Comparison of ENCODE assay signal across 20 cellular contexts in genomic region chr22:47056361-47056760, GRCh38.
"Had no signal": no experiment of that assay in that cellular context is flagged by ENCODE, and none has a peak within 500 bp of the region (broad histone marks: within the 10 kb centered on the region; RNA-seq: fewer than 3 reads in every experiment).

No MANE protein-coding gene starts in this region.

- H3K4me1 ChIP-seq: breast epithelium, esophagus muscularis mucosa, gastroesophageal sphincter, heart left ventricle, left ventricle myocardium inferior, right atrium auricular region had no signal

- H3K4me3 ChIP-seq: breast epithelium, esophagus muscularis mucosa, gastroesophageal sphincter, heart left ventricle, left ventricle myocardium inferior, right atrium auricular region, skin epidermis, thyroid gland had no signal

- H3K9me3 Mint-ChIP-seq: activated naive CD4-positive, alpha-beta T cell treated with anti-CD3 and anti-CD28 coated beads for 36 hours; activated T-cell treated with anti-CD3 and anti-CD28 coated beads, Interleukin-2, amount 50 U/mL, for 4 hours; naive thymus-derived CD8-positive, alpha-beta T cell had no signal

- ATAC-seq: activated T-cell treated with anti-CD3 and anti-CD28 coated beads, Interleukin-2, amount 50 U/mL, for 4 hours; gastroesophageal sphincter; heart left ventricle; naive thymus-derived CD8-positive, alpha-beta T cell had no signal

- H3K27me3 Mint-ChIP-seq: naive thymus-derived CD8-positive, alpha-beta T cell; progenitor cell of endocrine pancreas had no signal

- H3K36me3 ChIP-seq: breast epithelium, thyroid gland had no signal

- H3K4me3 Mint-ChIP-seq: activated naive CD4-positive, alpha-beta T cell treated with anti-CD3 and anti-CD28 coated beads for 36 hours; activated T-cell treated with anti-CD3 and anti-CD28 coated beads, Interleukin-2, amount 50 U/mL, for 4 hours; naive thymus-derived CD8-positive, alpha-beta T cell had no signal

- DNase-seq: activated CD4-positive, alpha-beta T cell treated with anti-CD3 and anti-CD28 coated beads, Interleukin-2, amount 50 U/mL, for 1 hour; activated naive CD4-positive, alpha-beta T cell treated with anti-CD3 and anti-CD28 coated beads for 36 hours; activated T-cell treated with anti-CD3 and anti-CD28 coated beads, Interleukin-2, amount 50 U/mL, for 4 hours; cortex of kidney; kidney glomerular epithelial cell; left ventricle myocardium inferior; mesendoderm; nucleus accumbens; SK-N-SH; stimulated activated CD4-positive, alpha-beta T cell treated with anti-CD3 and anti-CD28 coated beads, Interleukin-15, amount 100 ng/mL, for 24 hours; stimulated activated CD4-positive, alpha-beta T cell treated with anti-CD3 and anti-CD28 coated beads, Interleukin-2, amount 100 ng/mL, for 48 hours; thyroid gland had no signal

- H3K27ac ChIP-seq: breast epithelium, esophagus muscularis mucosa, gastroesophageal sphincter, heart left ventricle, left ventricle myocardium inferior, right atrium auricular region, skin epidermis, thyroid gland had no signal

- H3K27me3 ChIP-seq: breast epithelium, esophagus muscularis mucosa, gastroesophageal sphincter, heart left ventricle, right atrium auricular region, thyroid gland had no signal

- H3K9me3 ChIP-seq: breast epithelium, esophagus muscularis mucosa, gastroesophageal sphincter, heart left ventricle, left ventricle myocardium inferior, right atrium auricular region, SK-N-SH, thyroid gland had no signal

- H3K27ac Mint-ChIP-seq: activated naive CD4-positive, alpha-beta T cell treated with anti-CD3 and anti-CD28 coated beads for 36 hours; progenitor cell of endocrine pancreas had no signal
